In the genomic region with DNA sequence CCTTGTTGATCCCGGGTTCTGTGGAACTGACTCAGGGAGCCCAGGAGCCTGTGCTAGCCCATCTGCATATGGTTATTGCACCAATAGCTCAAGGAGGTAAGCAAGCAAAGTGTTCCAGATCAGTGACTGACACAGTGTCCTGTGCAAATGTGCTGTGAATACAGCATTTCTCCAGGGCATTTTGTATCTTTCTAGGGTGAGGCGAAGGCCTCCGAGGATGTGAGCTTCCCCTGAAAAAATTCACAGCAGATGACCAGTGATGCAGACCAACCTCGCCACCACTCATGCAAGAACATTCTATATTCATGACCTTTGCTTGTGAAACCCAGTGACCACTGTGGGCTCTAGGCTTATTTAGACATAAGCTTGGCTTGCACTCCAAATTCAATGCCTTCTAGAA, we compare ENCODE assay signal across 24 cellular contexts. TPM values are rescaled to one million over a fixed set of nuclear protein-coding genes. Genes with fewer than 3 reads are reported as not detected.
DNase-seq lines count a peak whose midpoint lies in the region; ATAC-seq, FAIRE-seq and TF ChIP-seq lines count a peak whose summit lies in the region.
"Had no signal": no experiment of that assay in that cellular context is flagged by ENCODE, and none has a peak within 500 bp of the region (broad histone marks: within the 10 kb centered on the region; RNA-seq: fewer than 3 reads in every experiment).

No MANE protein-coding gene starts in this region.

- POLR2A ChIA-PET in K562 (lab: Yijun Ruan, JAX) = interaction anchor here (0.6 to 2.9 kb wide), 7 partner anchors 13 to 569 kb away, joined by 3 to 19 read pairs (median 7); no protein-coding TSS in a partner anchor

- no peak for TF ChIP-seq RAD21 in K562 (CRISPR knock-in tag; conservative IDR thresholded peaks at IDR 0.05 in 1 of 2, IDR thresholded peaks at IDR 0.05 in 1 of 2)

- ATAC-seq in Right ventricle myocardium superior (ENCODE audit: poor library complexity) (no peak), K562 (peak; percentile 5), HG03565 (IDR thresholded peaks at IDR 0.05; ENCODE audit: unreplicated experiment) (no peak)
- ATAC-seq: left cardiac atrium had no signal

- no peaks in the 10 kb centered on the region for H3K27me3 ChIP-seq in right atrium auricular region
- no peaks in the 10 kb centered on the region for H3K27me3 ChIP-seq in Loucy (ENCODE audit: insufficient read depth, low read length, poor library complexity, severe bottlenecking)
- no peaks in the 10 kb centered on the region for H3K27me3 ChIP-seq in K562 (ENCODE audit: control insufficient read depth in 2 of 2, insufficient read depth in 2 of 2, low read length in 2 of 2)
- H3K27me3 ChIP-seq: breast epithelium, right lobe of liver had no signal

- H3K4me1 ChIP-seq in right atrium auricular region (no peaks in the 10 kb centered on the region), Loucy (ENCODE audit: insufficient read depth, low read length, poor library complexity, severe bottlenecking) (peaks cover 66% of the 10 kb centered on the region), K562 (replicated peaks in 1 of 2; ENCODE audit: control insufficient read depth in 2 of 2, insufficient read depth in 2 of 2, low read length in 2 of 2) (peaks cover 29 to 57% of the 10 kb centered on the region in 2 experiments)
- H3K4me1 ChIP-seq: breast epithelium, right lobe of liver had no signal

- H3K9me1 ChIP-seq in K562 (ENCODE audit: control insufficient read depth, insufficient read depth, low read length) = no peaks in the 10 kb centered on the region

- in situ Hi-C loops in K562 (cut with MboI) = no loop called here

- DNase-seq in right atrium auricular region (ENCODE audit: low spot score) = peak; percentile 32
- DNase-seq in Right ventricle myocardium superior = no peak
- peak in 1 of 4 experiments; percentile 35 for DNase-seq in K562 (ENCODE audit: extremely low read depth in 1 of 4, low spot score in 3 of 4)
- DNase-seq in type B pancreatic cell (ENCODE audit: extremely low spot score, unreplicated experiment) = peak; percentile 25
- DNase-seq in GOT3 (lab: John Stamatoyannopoulos, UW) = no peak
- no peak for DNase-seq in NK-92 (lab: John Stamatoyannopoulos, UW; ENCODE audit: unreplicated experiment)
- DNase-seq: glutamatergic neuron, left cardiac atrium, NCI-H1417, NCI-H526 treated with DMSO at 0.1 percent for 48 hours, SHP77 treated with DMSO at 0.1 percent for 48 hours had no signal

- H2AFZ ChIP-seq in Loucy (ENCODE audit: low read length) = 0 out of 2 replicates have a peak overlapping the region, but pooled peaks have one; percentile 18
- peak overlapping the region; percentile 92 for H2AFZ ChIP-seq in K562 (ENCODE audit: low read depth, low read length)

- H4K20me1 ChIP-seq in Loucy (ENCODE audit: insufficient read depth, low read length, poor library complexity, severe bottlenecking) = no peaks in the 10 kb centered on the region
- no peaks in the 10 kb centered on the region for H4K20me1 ChIP-seq in K562 (replicated peaks; ENCODE audit: control insufficient read depth, insufficient read depth, low read length)

- H3K9me2 ChIP-seq in Loucy (replicated peaks; ENCODE audit: low read depth, low read length) = no peaks in the 10 kb centered on the region

- no peak overlapping the region for H3K27ac Mint-ChIP-seq in type B pancreatic cell

- no peak overlapping the region for H3K4me3 Mint-ChIP-seq in type B pancreatic cell

- no peaks in the 10 kb centered on the region for H3K36me3 Mint-ChIP-seq in type B pancreatic cell

- no peaks in the 10 kb centered on the region for H3K36me3 ChIP-seq in right atrium auricular region
- no peaks in the 10 kb centered on the region for H3K36me3 ChIP-seq in Loucy (ENCODE audit: insufficient read depth, low read length)
- H3K36me3 ChIP-seq in K562 (ENCODE audit: control insufficient read depth, insufficient read depth, low read length) = no peaks in the 10 kb centered on the region
- H3K36me3 ChIP-seq: breast epithelium, right lobe of liver, thoracic aorta had no signal

- H3K9me3 Mint-ChIP-seq in type B pancreatic cell = no peaks in the 10 kb centered on the region
- H3K9me3 Mint-ChIP-seq: activated T-helper 2 cell treated with anti-CD3 and anti-CD28 coated beads, Interferon-gamma antibody, Interleukin-2, Interleukin-4, amounts not matched to agents 10 μg/mL and 5 μg/mL and 100 μg/mL, durations not matched to agents 14 hours and 24 hours and 36 hours had no signal

- H3K27me3 Mint-ChIP-seq in type B pancreatic cell = peaks cover 8% of the 10 kb centered on the region

- H3F3A ChIP-seq in Loucy (ENCODE audit: low read depth) = no peaks in the 10 kb centered on the region

- intact Hi-C loops in Right ventricle myocardium superior (cut with DNase I) (no loop called here), K562 (cut with micrococcal nuclease) (loop anchor here (5.0 kb wide), 1 partner anchor 58 kb away; the partner anchor contains the start of gene SLC20A1)

- no peak for TF ChIP-seq POLR2A in K562 (conservative IDR thresholded peaks at IDR 0.05)

- H3K27ac ChIP-seq in right atrium auricular region = no peak overlapping the region
- peak overlapping the region; percentile 73 for H3K27ac ChIP-seq in K562 (ENCODE audit: extremely low read depth, low read depth, low read length)
- H3K27ac ChIP-seq: breast epithelium, coronary artery, right lobe of liver, thoracic aorta had no signal

- H3K79me2 ChIP-seq in Loucy (ENCODE audit: insufficient read depth, low read length) (no peaks in the 10 kb centered on the region), K562 (ENCODE audit: control insufficient read depth, insufficient read depth, low read length) (no peaks in the 10 kb centered on the region)

- no peaks in the 10 kb centered on the region for H3K4me1 Mint-ChIP-seq in type B pancreatic cell (ENCODE audit: unreplicated experiment)

- BruUV-seq in K562 (replicated peaks; lab: Mats Ljungman, UMichigan) = no TSS peak

- CTCF ChIA-PET in K562 (lab: Yijun Ruan, JAX; ENCODE audit: low intra/inter-chr PET ratio) = no interaction called here

- no peak overlapping the region for H3K4me3 ChIP-seq in right atrium auricular region
- H3K4me3 ChIP-seq in Loucy (ENCODE audit: low read length, poor library complexity, severe bottlenecking) = peak overlapping the region; percentile 47
- no peak overlapping the region for H3K4me3 ChIP-seq in K562
- H3K4me3 ChIP-seq: breast epithelium, coronary artery, right lobe of liver, thoracic aorta had no signal

- no peak for TF ChIP-seq EP300 in K562 (IDR thresholded peaks at IDR 0.05; ENCODE audit: low read length)

- peak overlapping the region; percentile 72 for H3K4me2 ChIP-seq in Loucy (ENCODE audit: low read depth, low read length, poor library complexity, severe bottlenecking)
- H3K4me2 ChIP-seq in K562 (ENCODE audit: insufficient read depth, low read length) = peak overlapping the region; percentile 61; the same call in 1 of the 2 replicates

- TF ChIP-seq CTCF in right atrium auricular region (IDR thresholded peaks at IDR 0.05) (no peak), Loucy (conservative IDR thresholded peaks at IDR 0.05; ENCODE audit: low read length) (no peak), K562 (IDR thresholded peaks at IDR 0.05 in 2 of 3, conservative IDR thresholded peaks at IDR 0.05 in 1 of 3; ENCODE audit: insufficient read depth in 2 of 3, low read depth in 1 of 3, low read length in 3 of 3) (no peak), type B pancreatic cell (conservative IDR thresholded peaks at IDR 0.05) (no peak)

- peak; percentile 70 for FAIRE-seq in K562 (lab: Jason Lieb, UNC)
- FAIRE-seq: endometrium, HepG2 had no signal

- H3K9ac ChIP-seq in Loucy (ENCODE audit: low read depth, low read length, poor library complexity, severe bottlenecking) = peak overlapping the region; percentile 60
- peak overlapping the region; percentile 7 to 43; a peak in 2 of 4 replicates for H3K9ac ChIP-seq in K562 (ENCODE audit: insufficient read depth in 1 of 2, low read depth in 2 of 2, low read length in 2 of 2)

- WGBS in K562 (ENCODE audit: insufficient coverage, low coverage, missing lambda C conversion rate) = 67% methylated on average over 4 of the region's 4 CpGs

- H3K9me3 ChIP-seq in right atrium auricular region (no peaks in the 10 kb centered on the region), Loucy (ENCODE audit: insufficient read depth, low read depth, low read length) (no peaks in the 10 kb centered on the region), K562 (replicated peaks; ENCODE audit: control insufficient read depth, insufficient read depth, low read depth, low read length) (no peaks in the 10 kb centered on the region)
- H3K9me3 ChIP-seq: breast epithelium, right lobe of liver, thoracic aorta had no signal

RNA-seq across cellular contexts. Expression of gene NT5DC4, which starts 15.2 kb away (rescaled TPM):
- total RNA-seq in right atrium auricular region = not detected
- total RNA-seq in Right ventricle myocardium superior = not detected
- 26.6 and 60.2 TPM in 2 replicates for total RNA-seq in K562 (2011; cell fraction: chromatin; rRNA removed; ENCODE audit: low replicate concordance)
- total RNA-seq in K562 (2011; cell fraction: nucleolus; rRNA removed) = 32.0 and 34.7 TPM in 2 replicates
- total RNA-seq in K562 (2011; cell fraction: nucleoplasm; rRNA removed) = 22.7 and 29.8 TPM in 2 replicates
- 0.94 and 1.0 TPM in 2 replicates for total RNA-seq in K562 (2014; rRNA removed)
- total RNA-seq in K562 (2014; rRNA removed; fragmentation: Illumina TruSeq; extraction: Trizol) = 0.44 and 2.3 TPM in 2 replicates
- 0.45 and 0.65 TPM in 2 replicates for total RNA-seq in K562 (2015; rRNA removed; fragmentation: Illumina TruSeq; extraction: Trizol)
- 4.7 and 6.8 TPM in 2 replicates for total RNA-seq in K562 (2021)
- polyA plus RNA-seq in K562 (2011; rRNA removed) = 3.4 and 6.9 TPM in 2 replicates
- polyA plus RNA-seq in K562 (2011; cell fraction: cytosol; rRNA removed) = 0.65 and 1.6 TPM in 2 replicates
- polyA plus RNA-seq in K562 (2011; cell fraction: nucleus; rRNA removed) = 39.8 and 97.5 TPM in 2 replicates
- polyA plus RNA-seq in K562 (2012) = 1.3 and 9.4 TPM in 2 replicates
- 0.56 and 1.8 TPM in 2 replicates for polyA plus RNA-seq in K562 (2014; fragmentation: Illumina TruSeq; extraction: Trizol)
- polyA plus RNA-seq in K562 (2014; fragmentation: Nextera tagmentation; extraction: Ambion mirVana) = 1 to 10 TPM; 2.5 to 2.8 TPM
- polyA plus RNA-seq in K562 (2014; rRNA removed) = 1.6 and 5.0 TPM in 2 replicates
- 0.36 and 2.7 TPM in 2 replicates for polyA minus RNA-seq in K562 (2011; rRNA and poly(A)+ RNA removed)
- polyA minus RNA-seq in K562 (2011; cell fraction: cytosol; rRNA and poly(A)+ RNA removed) = 8.7 TPM in 1 of 2 replicates, not detected in the other
- 6.9 and 15.8 TPM in 2 replicates for polyA minus RNA-seq in K562 (2011; cell fraction: nucleus; rRNA and poly(A)+ RNA removed)
- not detected in 2 replicates for total RNA-seq in type B pancreatic cell (ENCODE audit: low replicate concordance)
- total RNA-seq: activated T-helper 2 cell treated with anti-CD3 and anti-CD28 coated beads, Interferon-gamma antibody, Interleukin-2, Interleukin-4, amounts not matched to agents 10 μg/mL and 5 μg/mL and 100 μg/mL, durations not matched to agents 14 hours and 24 hours and 36 hours; breast epithelium; Daoy; fibroblast of lung; left cardiac atrium; osteocyte; right lobe of liver; thoracic aorta had no signal
- polyA plus RNA-seq: fibroblast of lung; naive thymus-derived CD4-positive, alpha-beta T cell had no signal

RNA-seq across cellular contexts. Expression of gene CKAP2L, which starts 58.8 kb away (rescaled TPM):
- total RNA-seq in right atrium auricular region (under 1 TPM in 1 of 2 donors, not detected in 1; 0.82 TPM), Right ventricle myocardium superior (0.30 TPM), K562 (2014; rRNA removed) (10.4 and 12.3 TPM in 2 replicates), K562 (2014; rRNA removed; fragmentation: Illumina TruSeq; extraction: Trizol) (14.2 and 16.9 TPM in 2 replicates), K562 (2015; rRNA removed; fragmentation: Illumina TruSeq; extraction: Trizol) (11.5 and 12.1 TPM in 2 replicates), K562 (2021) (17.6 and 18.6 TPM in 2 replicates), type B pancreatic cell (ENCODE audit: low replicate concordance) (9.7 and 25.4 TPM in 2 replicates)
- 12.0 and 31.2 TPM in 2 replicates for total RNA-seq in K562 (2011; cell fraction: chromatin; rRNA removed; ENCODE audit: low replicate concordance)
- total RNA-seq in K562 (2011; cell fraction: nucleolus; rRNA removed) = 9.5 and 10.3 TPM in 2 replicates
- 20.5 and 28.5 TPM in 2 replicates for total RNA-seq in K562 (2011; cell fraction: nucleoplasm; rRNA removed)
- polyA plus RNA-seq in K562 (2011; rRNA removed) (15.8 and 18.5 TPM in 2 replicates), K562 (2014; fragmentation: Illumina TruSeq; extraction: Trizol) (20.3 and 21.9 TPM in 2 replicates), K562 (2014; fragmentation: Nextera tagmentation; extraction: Ambion mirVana) (10 to 100 TPM; 14.1 to 14.9 TPM), K562 (2014; rRNA removed) (10.9 and 13.2 TPM in 2 replicates)
- 2.9 and 6.0 TPM in 2 replicates for polyA plus RNA-seq in K562 (2011; cell fraction: cytosol; rRNA removed)
- 7.2 and 9.8 TPM in 2 replicates for polyA plus RNA-seq in K562 (2011; cell fraction: nucleus; rRNA removed)
- polyA plus RNA-seq in K562 (2012) = 12.2 and 19.9 TPM in 2 replicates
- polyA minus RNA-seq in K562 (2011; rRNA and poly(A)+ RNA removed) = 21.9 and 31.4 TPM in 2 replicates
- 4.9 and 6.4 TPM in 2 replicates for polyA minus RNA-seq in K562 (2011; cell fraction: cytosol; rRNA and poly(A)+ RNA removed)
- polyA minus RNA-seq in K562 (2011; cell fraction: nucleus; rRNA and poly(A)+ RNA removed) = 12.3 and 21.2 TPM in 2 replicates
- polyA plus RNA-seq: naive thymus-derived CD4-positive, alpha-beta T cell had no signal

RNA-seq across cellular contexts. Expression of gene SLC20A1, which starts 59.8 kb away (rescaled TPM):
- 10 to 100 TPM; 16.8 to 19.7 TPM for total RNA-seq in right atrium auricular region
- total RNA-seq in Right ventricle myocardium superior = 9.7 TPM
- total RNA-seq in K562 (2011; cell fraction: chromatin; rRNA removed; ENCODE audit: low replicate concordance) = 495 and 804 TPM in 2 replicates
- 263 and 289 TPM in 2 replicates for total RNA-seq in K562 (2011; cell fraction: nucleolus; rRNA removed)
- 478 and 674 TPM in 2 replicates for total RNA-seq in K562 (2011; cell fraction: nucleoplasm; rRNA removed)
- total RNA-seq in K562 (2014; rRNA removed) = 64.7 and 66.0 TPM in 2 replicates
- 95.1 and 111 TPM in 2 replicates for total RNA-seq in K562 (2014; rRNA removed; fragmentation: Illumina TruSeq; extraction: Trizol)
- total RNA-seq in K562 (2015; rRNA removed; fragmentation: Illumina TruSeq; extraction: Trizol) = 66.8 and 68.9 TPM in 2 replicates
- 123 and 136 TPM in 2 replicates for total RNA-seq in K562 (2021)
- 101 and 150 TPM in 2 replicates for polyA plus RNA-seq in K562 (2011; rRNA removed)
- 105 and 114 TPM in 2 replicates for polyA plus RNA-seq in K562 (2011; cell fraction: cytosol; rRNA removed)
- polyA plus RNA-seq in K562 (2011; cell fraction: nucleus; rRNA removed) = 166 and 277 TPM in 2 replicates
- polyA plus RNA-seq in K562 (2012) = 55.6 and 102 TPM in 2 replicates
- polyA plus RNA-seq in K562 (2014; fragmentation: Illumina TruSeq; extraction: Trizol) = 85.8 and 87.8 TPM in 2 replicates
- 10 to 100 TPM; 53.8 to 56.1 TPM for polyA plus RNA-seq in K562 (2014; fragmentation: Nextera tagmentation; extraction: Ambion mirVana)
- polyA plus RNA-seq in K562 (2014; rRNA removed) = 74.7 and 77.3 TPM in 2 replicates
- polyA minus RNA-seq in K562 (2011; rRNA and poly(A)+ RNA removed) = 151 and 243 TPM in 2 replicates
- 79.2 and 124 TPM in 2 replicates for polyA minus RNA-seq in K562 (2011; cell fraction: cytosol; rRNA and poly(A)+ RNA removed)
- polyA minus RNA-seq in K562 (2011; cell fraction: nucleus; rRNA and poly(A)+ RNA removed) = 120 and 135 TPM in 2 replicates
- 50.3 and 63.9 TPM in 2 replicates for total RNA-seq in type B pancreatic cell (ENCODE audit: low replicate concordance)

Comparison
In these comparisons a context has a peak if more than half of its experiments do, and no peak if none do; other contexts are left out.
1. DNase-seq: peak in right atrium auricular region (single experiment) and type B pancreatic cell (single experiment); none in Right ventricle myocardium superior (single experiment), GOT3 (single experiment) and NK-92 (single experiment).